In genomic region chr12:120649442-120650248, GRCh38 we compare ENCODE assay signal across 10 cellular contexts. TPM values are rescaled to one million over a fixed set of nuclear protein-coding genes. Genes with fewer than 3 reads are reported as not detected.
DNase-seq lines count a peak whose midpoint lies in the region; ATAC-seq and TF ChIP-seq lines count a peak whose summit lies in the region.
"Had no signal": no experiment of that assay in that cellular context is flagged by ENCODE, and none has a peak within 500 bp of the region (broad histone marks: within the 10 kb centered on the region; RNA-seq: fewer than 3 reads in every experiment).

No MANE protein-coding gene starts in this region.

- H3K27ac ChIP-seq in left ventricle myocardium inferior (replicated peaks) (peak overlapping the region; percentile 90), stomach (peak overlapping the region in 3 of 5 donors; percentile 44 to 69 (median 64)), tibial nerve (peak overlapping the region in 1 of 4 donors; percentile 41)

- TF ChIP-seq POLR2A in stomach (IDR thresholded peaks at IDR 0.05) (no peak), tibial nerve (IDR thresholded peaks at IDR 0.05) (no peak)

- TF ChIP-seq CTCF in left ventricle myocardium inferior (IDR thresholded peaks at IDR 0.05; ENCODE audit: borderline replicate concordance) (peak; percentile 10), stomach (IDR thresholded peaks at IDR 0.05) (peak in 1 of 7 experiments; percentile 28), tibial nerve (IDR thresholded peaks at IDR 0.05) (peak in 1 of 5 experiments; percentile 28)

- intact Hi-C loops in left ventricle myocardium inferior (cut with micrococcal nuclease): loop anchor here (5.0 to 10.0 kb wide), 3 partner anchors 62 to 325 kb away; partner anchors contain the start of genes HNF1A and UNC119B
- intact Hi-C loops in stomach (cut with DNase I; ENCODE audit: low total_unique reads): loop anchor here (5.0 kb wide), 1 partner anchor 63 kb away; the partner anchor contains the start of gene UNC119B

- TF ChIP-seq EP300 in stomach (IDR thresholded peaks at IDR 0.05) (no peak), tibial nerve (IDR thresholded peaks at IDR 0.05) (no peak)

- DNase-seq in NCI-H82 (lab: John Stamatoyannopoulos, UW) (peak; percentile 94), NCI-H82 treated with DMSO at 0.1 percent for 48 hours (lab: John Stamatoyannopoulos, UW; ENCODE audit: unreplicated experiment) (no peak), SK-N-DZ (ENCODE audit: low spot score) (peak; percentile 43), left ventricle myocardium inferior (peak; percentile 36), stomach (no peak), tibial nerve (ENCODE audit: low spot score in 2 of 2) (no peak)
- no peak for DNase-seq in effector CD8-positive, alpha-beta T cell (lab: John Stamatoyannopoulos, UW)

- H3K4me3 ChIP-seq in left ventricle myocardium inferior: peak overlapping the region; percentile 64
- peak overlapping the region; percentile 31 to 35 (median 32) for H3K4me3 ChIP-seq in stomach
- peak overlapping the region in 2 of 4 donors; percentile 3 to 46 for H3K4me3 ChIP-seq in tibial nerve
- H3K4me3 ChIP-seq: lung had no signal

- H3K27me3 ChIP-seq in left ventricle myocardium inferior (ENCODE audit: low read depth): peaks cover 13% of the 10 kb centered on the region
- H3K27me3 ChIP-seq in stomach: peaks cover 0 to 43% (median 8%) of the 10 kb centered on the region in 3 donors
- peaks cover 0 to 32% of the 10 kb centered on the region in 2 donors for H3K27me3 ChIP-seq in tibial nerve

- WGBS in stomach, 5 donors: 14 to 22% (median 18%) methylated on average over 30 to 33 of the region's 33 CpGs
- 6 to 21% methylated on average over 20 to 33 of the region's 33 CpGs for WGBS in tibial nerve, 2 donors

- peaks cover 46% of the 10 kb centered on the region for H3K4me1 ChIP-seq in left ventricle myocardium inferior
- peaks cover 4 to 37% (median 23%) of the 10 kb centered on the region in 4 donors for H3K4me1 ChIP-seq in stomach
- peaks cover 0 to 18% (median 7%) of the 10 kb centered on the region in 4 donors for H3K4me1 ChIP-seq in tibial nerve

- H3K36me3 ChIP-seq in left ventricle myocardium inferior (no peaks in the 10 kb centered on the region), stomach (no peaks in the 10 kb centered on the region), tibial nerve (no peaks in the 10 kb centered on the region)

- ATAC-seq in GM18520 (IDR thresholded peaks at IDR 0.05; ENCODE audit: unreplicated experiment): no peak

- H3K9me3 ChIP-seq in left ventricle myocardium inferior (replicated peaks) (no peaks in the 10 kb centered on the region), stomach (no peaks in the 10 kb centered on the region), tibial nerve (no peaks in the 10 kb centered on the region)

RNA-seq across cellular contexts. Expression of gene CABP1, which starts 9.2 kb away (rescaled TPM):
- polyA plus RNA-seq in SK-N-DZ (2014; cell fraction: cytosol; rRNA removed): not detected in 2 replicates
- 1.2 TPM in 1 of 2 replicates, not detected in the other for polyA plus RNA-seq in SK-N-DZ (2014; cell fraction: nucleus; rRNA removed)
- 4.2 TPM for total RNA-seq in left ventricle myocardium inferior
- total RNA-seq in stomach: 1 to 10 TPM in 2 of 5 donors, not detected in 3; 1.1 to 2.0 TPM
- polyA plus RNA-seq in stomach: 1 to 10 TPM; 1.5 to 2.4 (median 2.0) TPM
- total RNA-seq in tibial nerve: under 1 TPM in 2 of 4 donors, not detected in 2; 0.21 to 0.22 TPM
- total RNA-seq: CD4-positive, CD25-positive, alpha-beta regulatory T cell had no signal
- polyA plus RNA-seq: CD4-positive, CD25-positive, alpha-beta regulatory T cell had no signal

RNA-seq across cellular contexts. Expression of gene MLEC, which starts 37.3 kb away (rescaled TPM):
- 74.0 and 94.2 TPM in 2 replicates for polyA plus RNA-seq in SK-N-DZ (2014; cell fraction: cytosol; rRNA removed)
- 49.1 and 55.5 TPM in 2 replicates for polyA plus RNA-seq in SK-N-DZ (2014; cell fraction: nucleus; rRNA removed)
- total RNA-seq in left ventricle myocardium inferior (120 TPM), stomach (1,000 to 10,000 TPM in 1 of 5 donors, 10 to 100 TPM in 4; 22.2 to 1,695 (median 86.6) TPM), tibial nerve (10 to 100 TPM; 42.6 to 67.8 (median 58.6) TPM)
- polyA plus RNA-seq in stomach: 10 to 100 TPM; 15.1 to 28.4 (median 17.1) TPM

Comparison
In these comparisons a context has a peak if more than half of its experiments do, and no peak if none do; other contexts are left out.
1. DNase-seq: peak in NCI-H82 (single experiment), SK-N-DZ (single experiment) and left ventricle myocardium inferior (single experiment); none in NCI-H82 treated with DMSO at 0.1 percent for 48 hours (single experiment), stomach (single experiment), effector CD8-positive, alpha-beta T cell (single experiment) and tibial nerve (0 of 2).